In the genomic region with DNA sequence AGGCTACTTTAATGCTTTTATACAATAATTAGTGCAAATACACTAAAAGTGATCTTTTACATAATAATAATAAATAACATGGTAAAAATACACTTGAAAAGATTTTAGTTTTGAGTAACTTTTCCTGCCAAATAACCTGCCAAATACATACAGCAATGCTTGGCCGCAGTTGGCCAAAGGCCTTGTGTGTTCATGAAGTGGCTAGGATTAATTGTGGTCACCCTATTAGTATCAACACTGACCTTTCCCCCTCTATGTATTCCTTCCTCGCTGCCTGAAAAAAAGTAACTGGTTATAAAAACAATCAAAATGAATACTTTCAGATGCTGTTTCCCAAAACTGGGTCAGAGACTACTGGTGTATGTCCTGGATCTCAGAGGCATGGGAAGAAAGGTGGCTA, we compare ENCODE assay signal across 7 cellular contexts.
"Had no signal": no experiment of that assay in that cellular context is flagged by ENCODE, and none has a peak within 500 bp of the region (broad histone marks: within the 10 kb centered on the region; RNA-seq: fewer than 3 reads in every experiment).

No MANE protein-coding gene starts in this region.

- H3K9me3 ChIP-seq: ovary, testis had no signal

- H3K4me1 Mint-ChIP-seq: activated naive CD4-positive, alpha-beta T cell treated with anti-CD3 and anti-CD28 coated beads, Interleukin-2, amount 50 U/mL, for 24 hours had no signal

- H3K4me1 ChIP-seq: testis had no signal

- H3K36me3 ChIP-seq: ovary had no signal

- H3K27me3 ChIP-seq: ovary, testis had no signal

- H3K27me3 Mint-ChIP-seq: activated naive CD4-positive, alpha-beta T cell treated with anti-CD3 and anti-CD28 coated beads, Interleukin-2, amount 50 U/mL, for 24 hours; stimulated activated naive CD8-positive, alpha-beta T cell treated with anti-CD3 and anti-CD28 coated beads, Interleukin-15, amount 100 ng/mL, for 72 hours had no signal

- ATAC-seq: stimulated activated naive CD8-positive, alpha-beta T cell treated with anti-CD3 and anti-CD28 coated beads, Interleukin-15, amount 100 ng/mL, for 72 hours had no signal

- DNase-seq: amygdala; ovary; stimulated activated CD4-positive, alpha-beta T cell treated with anti-CD3 and anti-CD28 coated beads, Interleukin-15, amount 100 ng/mL, for 24 hours; stimulated activated CD4-positive, alpha-beta T cell treated with anti-CD3 and anti-CD28 coated beads, Interleukin-4, amount 100 ng/mL, for 24 hours; stimulated activated naive CD8-positive, alpha-beta T cell treated with anti-CD3 and anti-CD28 coated beads, Interleukin-15, amount 100 ng/mL, for 72 hours; testis had no signal

- H3K4me3 Mint-ChIP-seq: activated naive CD4-positive, alpha-beta T cell treated with anti-CD3 and anti-CD28 coated beads, Interleukin-2, amount 50 U/mL, for 24 hours; stimulated activated naive CD8-positive, alpha-beta T cell treated with anti-CD3 and anti-CD28 coated beads, Interleukin-15, amount 100 ng/mL, for 72 hours had no signal

- H3K9me3 Mint-ChIP-seq: activated naive CD4-positive, alpha-beta T cell treated with anti-CD3 and anti-CD28 coated beads, Interleukin-2, amount 50 U/mL, for 24 hours; stimulated activated naive CD8-positive, alpha-beta T cell treated with anti-CD3 and anti-CD28 coated beads, Interleukin-15, amount 100 ng/mL, for 72 hours had no signal

- H3K27ac Mint-ChIP-seq: activated naive CD4-positive, alpha-beta T cell treated with anti-CD3 and anti-CD28 coated beads, Interleukin-2, amount 50 U/mL, for 24 hours had no signal

- H3K27ac ChIP-seq: ovary, testis had no signal

- H3K4me3 ChIP-seq: ovary, testis had no signal
